18 cellular contexts compared by ENCODE assay signal in the genomic region with DNA sequence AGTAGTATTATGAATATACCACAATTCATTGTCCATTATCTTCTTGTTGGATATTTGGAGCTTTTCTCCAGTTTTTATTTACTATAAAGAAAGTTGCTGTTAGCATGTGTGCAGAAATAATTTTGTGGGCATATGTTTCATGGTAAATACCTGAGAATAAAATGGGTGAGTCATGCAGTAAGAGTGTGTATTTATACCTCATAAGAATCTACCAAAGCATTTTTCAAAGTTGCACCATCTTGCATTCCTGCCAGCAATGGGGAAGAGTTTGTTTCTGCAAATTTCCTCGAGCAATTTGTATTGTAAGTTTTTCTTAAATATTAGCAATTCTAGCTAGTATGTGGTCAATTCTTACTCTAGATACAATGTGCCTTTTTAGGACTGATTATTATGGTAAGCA. TPM values are rescaled to one million over a fixed set of nuclear protein-coding genes. Genes with fewer than 3 reads are reported as not detected.
"Had no signal": no experiment of that assay in that cellular context is flagged by ENCODE, and none has a peak within 500 bp of the region (broad histone marks: within the 10 kb centered on the region; RNA-seq: fewer than 3 reads in every experiment).

No MANE protein-coding gene starts in this region.

- H3K27ac Mint-ChIP-seq: activated CD4-positive, alpha-beta T cell treated with anti-CD3 and anti-CD28 coated beads, Interleukin-2, amount 10 ng/mL, durations not matched to agents 7 days and 5 days; activated CD8-positive, alpha-beta T cell treated with anti-CD3 and anti-CD28 coated beads, Interleukin-2, amount 10 ng/mL, durations not matched to agents 7 days and 5 days; activated naive CD4-positive, alpha-beta T cell treated with anti-CD3 and anti-CD28 coated beads, Interleukin-2, amount 10 ng/mL, durations not matched to agents 7 days and 5 days; nephron progenitor cell; stimulated activated memory B cell treated with anti-CD40 and anti-IgM and Interleukin-4, amounts not matched to agents 10 μg/mL and 1 μg/mL and 100 μg/mL, for 72 hours had no signal

- H3K4me3 Mint-ChIP-seq: activated CD4-positive, alpha-beta T cell treated with anti-CD3 and anti-CD28 coated beads, Interleukin-2, amount 10 ng/mL, durations not matched to agents 7 days and 5 days; activated CD8-positive, alpha-beta T cell treated with anti-CD3 and anti-CD28 coated beads, Interleukin-2, amount 10 ng/mL, durations not matched to agents 7 days and 5 days; activated naive CD4-positive, alpha-beta T cell treated with anti-CD3 and anti-CD28 coated beads, Interleukin-2, amount 10 ng/mL, durations not matched to agents 7 days and 5 days; activated T-cell treated with anti-CD3 and anti-CD28 coated beads, Interleukin-2, amount 50 U/mL, for 4 hours; nephron progenitor cell; stimulated activated memory B cell treated with anti-CD40 and anti-IgM and Interleukin-4, amounts not matched to agents 10 μg/mL and 1 μg/mL and 100 μg/mL, for 72 hours had no signal

- FAIRE-seq: frontal cortex, kidney had no signal

- H3K4me3 ChIP-seq: ascending aorta, thoracic aorta had no signal

- H3K27ac ChIP-seq: ascending aorta, thoracic aorta had no signal

- H3K27me3 Mint-ChIP-seq: activated naive CD4-positive, alpha-beta T cell treated with anti-CD3 and anti-CD28 coated beads, Interleukin-2, amount 10 ng/mL, durations not matched to agents 7 days and 5 days had no signal

- H3K36me3 ChIP-seq: ascending aorta, thoracic aorta had no signal

- H3K4me1 ChIP-seq: ascending aorta had no signal

- H3K9me3 ChIP-seq: ascending aorta, thoracic aorta had no signal

- DNase-seq: activated CD4-positive, alpha-beta T cell treated with anti-CD3 and anti-CD28 coated beads, Interleukin-2, amount 10 ng/mL, durations not matched to agents 7 days and 5 days; activated CD4-positive, CD25-positive, alpha-beta regulatory T cell; activated CD8-positive, alpha-beta memory T cell treated with anti-CD3 and anti-CD28 coated beads, Interleukin-2, amount 50 U/mL, for 4 hours; activated CD8-positive, alpha-beta T cell treated with anti-CD3 and anti-CD28 coated beads, Interleukin-2, amount 10 ng/mL, durations not matched to agents 7 days and 5 days; activated effector memory CD4-positive, alpha-beta T cell treated with Interleukin-2 at 50 U/mL for 16 hours; activated naive CD4-positive, alpha-beta T cell treated with anti-CD3 and anti-CD28 coated beads, Interleukin-2, amount 10 ng/mL, durations not matched to agents 7 days and 5 days; activated T-cell treated with anti-CD3 and anti-CD28 coated beads, Interleukin-2, amount 50 U/mL, for 4 hours; dermis blood vessel endothelial cell; effector memory CD4-positive, alpha-beta T cell; kidney; nephron progenitor cell; nucleus accumbens; stimulated activated CD4-positive, alpha-beta T cell treated with anti-CD3 and anti-CD28 coated beads, Interleukin-4, amount 100 ng/mL, for 24 hours; SW 1271 had no signal

- H3K27me3 ChIP-seq: ascending aorta had no signal

- H3K36me3 Mint-ChIP-seq: activated naive CD4-positive, alpha-beta T cell treated with anti-CD3 and anti-CD28 coated beads, Interleukin-2, amount 10 ng/mL, durations not matched to agents 7 days and 5 days; stimulated activated memory B cell treated with anti-CD40 and anti-IgM and Interleukin-4, amounts not matched to agents 10 μg/mL and 1 μg/mL and 100 μg/mL, for 72 hours had no signal

- H3K9me3 Mint-ChIP-seq: activated CD4-positive, alpha-beta T cell treated with anti-CD3 and anti-CD28 coated beads, Interleukin-2, amount 10 ng/mL, durations not matched to agents 7 days and 5 days; activated naive CD4-positive, alpha-beta T cell treated with anti-CD3 and anti-CD28 coated beads, Interleukin-2, amount 10 ng/mL, durations not matched to agents 7 days and 5 days; activated T-cell treated with anti-CD3 and anti-CD28 coated beads, Interleukin-2, amount 50 U/mL, for 4 hours; nephron progenitor cell; stimulated activated memory B cell treated with anti-CD40 and anti-IgM and Interleukin-4, amounts not matched to agents 10 μg/mL and 1 μg/mL and 100 μg/mL, for 72 hours had no signal

- H3K4me1 Mint-ChIP-seq: activated CD4-positive, alpha-beta T cell treated with anti-CD3 and anti-CD28 coated beads, Interleukin-2, amount 10 ng/mL, durations not matched to agents 7 days and 5 days; activated naive CD4-positive, alpha-beta T cell treated with anti-CD3 and anti-CD28 coated beads, Interleukin-2, amount 10 ng/mL, durations not matched to agents 7 days and 5 days; nephron progenitor cell; stimulated activated memory B cell treated with anti-CD40 and anti-IgM and Interleukin-4, amounts not matched to agents 10 μg/mL and 1 μg/mL and 100 μg/mL, for 72 hours had no signal

RNA-seq across cellular contexts. Expression of a gene that starts 16.1 kb away (rescaled TPM):
- total RNA-seq: ascending aorta had no signal
